In genomic region chr15:64460737-64461576, GRCh38 we compare ENCODE assay signal across 8 cellular contexts. TPM values are rescaled to one million over a fixed set of nuclear protein-coding genes. Genes with fewer than 3 reads are reported as not detected.
DNase-seq lines count a peak whose midpoint lies in the region; ATAC-seq and TF ChIP-seq lines count a peak whose summit lies in the region.

No MANE protein-coding gene starts in this region.

- H3K27ac ChIP-seq in 22Rv1 (peak overlapping the region; percentile 77), body of pancreas (peak overlapping the region; percentile 67 to 83 (median 78)), gastrocnemius medialis (peak overlapping the region; percentile 83 to 91 (median 88))

- peak overlapping the region; percentile 94 for H3K4me3 Mint-ChIP-seq in T-helper 2 cell treated with Interferon-gamma antibody and Interleukin-4, amounts not matched to agents 5 μg/mL and 100 μg/mL, for 36 hours

- DNase-seq in GM12865 (ENCODE audit: low read depth), result peak; percentile 63
- DNase-seq in Kasumi-1 (lab: John Stamatoyannopoulos, UW), result peak; percentile 60 to 70
- DNase-seq in T-helper 2 cell treated with Interferon-gamma antibody and Interleukin-4, amounts not matched to agents 5 μg/mL and 100 μg/mL, for 36 hours (ENCODE audit: low spot score), result peak; percentile 44
- DNase-seq in body of pancreas, result peak; percentile 27 to 50 (median 32)
- peak; percentile 21 to 34 for DNase-seq in gastrocnemius medialis
- no peak for DNase-seq in NCI-H2227 (lab: John Stamatoyannopoulos, UW; ENCODE audit: unreplicated experiment)

- TF ChIP-seq POLR2A in body of pancreas (IDR thresholded peaks at IDR 0.05), result peak in 2 of 3 donors; percentile 33 to 51
- peak; percentile 25 to 45 for TF ChIP-seq POLR2A in gastrocnemius medialis (IDR thresholded peaks at IDR 0.05)

- in situ Hi-C loops in gastrocnemius medialis (cut with MboI; ENCODE audit: low sequenced_read_pairs in 4 of 4), result no loop called here

- 0 to 1% methylated on average over 14 to 29 of the region's 54 CpGs for WGBS in body of pancreas, 2 donors

- no peaks in the 10 kb centered on the region for H3K27me3 Mint-ChIP-seq in T-helper 2 cell treated with Interferon-gamma antibody and Interleukin-4, amounts not matched to agents 5 μg/mL and 100 μg/mL, for 36 hours (ENCODE audit: low read depth)

- H3K4me3 ChIP-seq in GM12865 (ENCODE audit: low read depth, low read length) (peak overlapping the region; percentile 83), body of pancreas (peak overlapping the region; percentile 47 to 54), iPS-11a (ENCODE audit: low read depth, low read length) (peak overlapping the region; percentile 72), gastrocnemius medialis (peak overlapping the region; percentile 55 to 76 (median 72))

- ATAC-seq in body of pancreas (peak; percentile 60), gastrocnemius medialis (peak; percentile 38 to 60)

- H3K27me3 ChIP-seq in body of pancreas (no peaks in the 10 kb centered on the region), gastrocnemius medialis (no peaks in the 10 kb centered on the region)

- intact Hi-C loops in body of pancreas (cut with DNase I) (no loop called here), gastrocnemius medialis (cut with DNase I; ENCODE audit: low total_unique reads) (loop anchor here (5.0 kb wide), 3 partner anchors 74 to 376 kb away; partner anchors contain the start of genes PPIB and TRIP4)

- peaks cover 62% of the 10 kb centered on the region for H3K4me1 ChIP-seq in body of pancreas
- H3K4me1 ChIP-seq in gastrocnemius medialis, result peaks cover 50 to 54% of the 10 kb centered on the region in 2 donors

- peaks cover 59% of the 10 kb centered on the region for H3K4me1 Mint-ChIP-seq in T-helper 2 cell treated with Interferon-gamma antibody and Interleukin-4, amounts not matched to agents 5 μg/mL and 100 μg/mL, for 36 hours (ENCODE audit: low read depth)

- H3K27ac Mint-ChIP-seq in T-helper 2 cell treated with Interferon-gamma antibody and Interleukin-4, amounts not matched to agents 5 μg/mL and 100 μg/mL, for 36 hours, result peak overlapping the region; percentile 95

- no peaks in the 10 kb centered on the region for H3K36me3 ChIP-seq in body of pancreas (replicated peaks in 1 of 2; ENCODE audit: insufficient read depth in 1 of 2, low read depth in 2 of 2)
- no peaks in the 10 kb centered on the region for H3K36me3 ChIP-seq in gastrocnemius medialis

- H3K9me3 ChIP-seq in body of pancreas (no peaks in the 10 kb centered on the region), gastrocnemius medialis (no peaks in the 10 kb centered on the region)

- peaks cover 17% of the 10 kb centered on the region for H3K36me3 Mint-ChIP-seq in T-helper 2 cell treated with Interferon-gamma antibody and Interleukin-4, amounts not matched to agents 5 μg/mL and 100 μg/mL, for 36 hours (ENCODE audit: low read depth)

- no peaks in the 10 kb centered on the region for H3K9me3 Mint-ChIP-seq in T-helper 2 cell treated with Interferon-gamma antibody and Interleukin-4, amounts not matched to agents 5 μg/mL and 100 μg/mL, for 36 hours

- TF ChIP-seq CTCF in 22Rv1 (IDR thresholded peaks at IDR 0.05), result no peak
- TF ChIP-seq CTCF in GM12865 (IDR thresholded peaks at IDR 0.05; ENCODE audit: insufficient read depth, low read depth, low read length, missing control alignments), result no peak
- TF ChIP-seq CTCF in body of pancreas (IDR thresholded peaks at IDR 0.05), result peak in 2 of 7 experiments; percentile 15 to 20
- TF ChIP-seq CTCF in gastrocnemius medialis (IDR thresholded peaks at IDR 0.05 in 4 of 5, conservative IDR thresholded peaks at IDR 0.05 in 1 of 5), result peak in 1 of 5 experiments; percentile 7

RNA-seq across cellular contexts. Expression of gene ZNF609, which starts 0.6 kb away (rescaled TPM):
- total RNA-seq in body of pancreas (10 to 100 TPM; 17.9 to 22.7 TPM), gastrocnemius medialis (10 to 100 TPM; 10.3 to 16.5 (median 12.4) TPM)
